ENCODE assay signal across 8 cellular contexts in genomic region chr2:230220347-230220969, GRCh38. TPM values are rescaled to one million over a fixed set of nuclear protein-coding genes. Genes with fewer than 3 reads are reported as not detected.
A peak's percentile ranks its signal among the peaks of the same experiment; 100 is the strongest.
DNase-seq lines count a peak whose midpoint lies in the region; ATAC-seq and TF ChIP-seq lines count a peak whose summit lies in the region.

No MANE protein-coding gene starts in this region.

- H3K27ac ChIP-seq in RWPE2 (ENCODE audit: poor library complexity, severe bottlenecking) (peak overlapping the region; percentile 72), esophagus muscularis mucosa (replicated peaks in 1 of 4) (peak overlapping the region; percentile 71 to 78 (median 76)), psoas muscle (peak overlapping the region; percentile 62)

- TF ChIP-seq EP300 in esophagus muscularis mucosa (IDR thresholded peaks at IDR 0.05) = no peak

- TF ChIP-seq POLR2A in esophagus muscularis mucosa (IDR thresholded peaks at IDR 0.05; ENCODE audit: low read depth) = no peak

- WGBS in esophagus muscularis mucosa = 93% methylated on average over 1 of the region's 1 CpG
- WGBS in psoas muscle, 3 donors = 100% methylated on average over 1 of the region's 1 CpG

- H3K36me3 ChIP-seq in ES-I3 (ENCODE audit: insufficient read depth, low read length) (no peaks in the 10 kb centered on the region), RWPE2 (ENCODE audit: low read depth) (peaks cover 8% of the 10 kb centered on the region), esophagus muscularis mucosa (peaks cover 2 to 15% (median 11%) of the 10 kb centered on the region in 4 donors), psoas muscle (ENCODE audit: insufficient read depth in 1 of 2, low read depth in 1 of 2) (peaks cover 0 to 13% of the 10 kb centered on the region in 2 donors)

- peak overlapping the region; percentile 42 for H3K4me3 ChIP-seq in RWPE2 (ENCODE audit: severe bottlenecking)
- H3K4me3 ChIP-seq in esophagus muscularis mucosa = peak overlapping the region; percentile 58 to 77 (median 68)
- peak overlapping the region; percentile 68 for H3K4me3 ChIP-seq in psoas muscle

- H3K9ac ChIP-seq in ES-I3 (ENCODE audit: low read depth, low read length) = peak overlapping the region; percentile 65; the same call in 1 of the 2 replicates

- ATAC-seq in RWPE2 (ENCODE audit: low read depth) (0 out of 3 replicates have a peak, but pooled peaks have one; percentile 2), psoas muscle (peak in 1 of 4 donors; percentile 19), HG02981 (IDR thresholded peaks at IDR 0.05; ENCODE audit: unreplicated experiment) (no peak), GM21737 (IDR thresholded peaks at IDR 0.05; ENCODE audit: unreplicated experiment) (no peak)

- intact Hi-C loops in esophagus muscularis mucosa (cut with DNase I) = loop anchor here (10.0 kb wide), 1 partner anchor 194 kb away; the partner anchor contains the start of gene SP100
- intact Hi-C loops in psoas muscle (cut with DNase I) = no loop called here

- H3K4me1 ChIP-seq in ES-I3 (ENCODE audit: insufficient read depth, low read length) (peaks cover 5% of the 10 kb centered on the region; the same call in 1 of the 2 replicates), RWPE2 (ENCODE audit: insufficient read depth, poor library complexity, severe bottlenecking) (peaks cover 10% of the 10 kb centered on the region), esophagus muscularis mucosa (peaks cover 7 to 27% (median 23%) of the 10 kb centered on the region in 4 donors), psoas muscle (no peaks in the 10 kb centered on the region)

- H3K27me3 ChIP-seq in RWPE2 (ENCODE audit: insufficient read depth, poor library complexity, severe bottlenecking) = no peaks in the 10 kb centered on the region
- no peaks in the 10 kb centered on the region for H3K27me3 ChIP-seq in esophagus muscularis mucosa
- H3K27me3 ChIP-seq in psoas muscle (ENCODE audit: insufficient read depth in 3 of 3, low read length in 2 of 3) = no peaks in the 10 kb centered on the region

- no peak for TF ChIP-seq CTCF in RWPE2 (IDR thresholded peaks at IDR 0.05; ENCODE audit: poor library complexity, severe bottlenecking)
- no peak for TF ChIP-seq CTCF in esophagus muscularis mucosa (IDR thresholded peaks at IDR 0.05)
- no peak for TF ChIP-seq CTCF in psoas muscle (IDR thresholded peaks at IDR 0.05)

- H3K9me3 ChIP-seq in ES-I3 (ENCODE audit: control insufficient read depth, insufficient read depth, low read length) (no peaks in the 10 kb centered on the region), RWPE2 (ENCODE audit: severe bottlenecking) (no peaks in the 10 kb centered on the region), esophagus muscularis mucosa (no peaks in the 10 kb centered on the region), psoas muscle (no peaks in the 10 kb centered on the region)

- DNase-seq in RWPE2 (ENCODE audit: low spot score) (no peak), esophagus muscularis mucosa (ENCODE audit: extremely low spot score) (no peak), psoas muscle (no peak), COLO829 (ENCODE audit: low spot score) (no peak)
- no peak for DNase-seq in activated CD4-positive, CD25-positive, alpha-beta regulatory T cell (lab: John Stamatoyannopoulos, UW)

RNA-seq across cellular contexts. Expression of gene SP110, which starts 0.7 kb away (rescaled TPM):
- 10 to 100 TPM; 14.5 to 24.9 (median 18.8) TPM for total RNA-seq in esophagus muscularis mucosa
- 10 to 100 TPM in 1 of 4 donors, 1 to 10 TPM in 3; 5.2 to 15.9 (median 7.3) TPM for total RNA-seq in psoas muscle
- polyA plus RNA-seq in psoas muscle = 10 to 100 TPM in 1 of 3 donors, 1 to 10 TPM in 2; 3.4 to 11.8 (median 4.2) TPM

RNA-seq across cellular contexts. Expression of gene SP140, which starts 5.1 kb away (rescaled TPM):
- total RNA-seq in esophagus muscularis mucosa (1 to 10 TPM in 2 of 4 donors, under 1 TPM in 1, not detected in 1; 0.65 to 2.5 (median 2.5) TPM), psoas muscle (under 1 TPM; 0.32 to 0.59 (median 0.49) TPM)
- under 1 TPM; 0.19 to 0.35 (median 0.23) TPM for polyA plus RNA-seq in psoas muscle
